In genomic region chr11:60924906-60925684, GRCh38 we compare ENCODE assay signal across 8 cellular contexts. TPM values are rescaled to one million over a fixed set of nuclear protein-coding genes. Genes with fewer than 3 reads are reported as not detected.
A peak's percentile ranks its signal among the peaks of the same experiment; 100 is the strongest.
DNase-seq lines count a peak whose midpoint lies in the region; ATAC-seq and TF ChIP-seq lines count a peak whose summit lies in the region.

No MANE protein-coding gene starts in this region.

- H3K4me3 Mint-ChIP-seq in chondrocyte (ENCODE audit: unreplicated experiment), result peak overlapping the region; percentile 68

- WGBS in HUES64, result 1% methylated on average over 33 of the region's 33 CpGs

- no peaks in the 10 kb centered on the region for H3K9me3 Mint-ChIP-seq in chondrocyte (ENCODE audit: low read depth)

- H3K36me3 ChIP-seq in HUES64 (ENCODE audit: insufficient read depth, low read length) (peaks cover 55% of the 10 kb centered on the region), mucosa of rectum (ENCODE audit: control insufficient read depth in 2 of 2, insufficient read depth in 2 of 2, low read length in 2 of 2) (peaks cover 18 to 24% of the 10 kb centered on the region in 2 donors)

- H3K27me3 Mint-ChIP-seq in chondrocyte (ENCODE audit: low read depth), result no peaks in the 10 kb centered on the region

- H3K9ac ChIP-seq in HUES64 (ENCODE audit: low read depth, low read length), result peak overlapping the region; percentile 82
- peak overlapping the region; percentile 17 to 41 for H3K9ac ChIP-seq in mucosa of rectum (ENCODE audit: low read depth in 1 of 2, low read length in 2 of 2)

- H3K4me1 ChIP-seq in HUES64 (ENCODE audit: insufficient read depth, low read length) (peaks cover 6% of the 10 kb centered on the region), mucosa of rectum (ENCODE audit: control insufficient read depth in 2 of 2, insufficient read depth in 2 of 2, low read length in 2 of 2) (peaks cover 12% of the 10 kb centered on the region in 2 donors)

- peaks cover 16% of the 10 kb centered on the region for H3K36me3 Mint-ChIP-seq in chondrocyte (ENCODE audit: low read depth)

- peaks cover 4% of the 10 kb centered on the region; the same call in 1 of the 2 replicates for H3K27me3 ChIP-seq in HUES64 (ENCODE audit: insufficient read depth, low read length)
- H3K27me3 ChIP-seq in mucosa of rectum (ENCODE audit: control insufficient read depth in 2 of 2, insufficient read depth in 2 of 2, low read length in 2 of 2), result peaks cover 0 to 4% of the 10 kb centered on the region in 2 donors

- peak; percentile 20 for DNase-seq in Daoy (ENCODE audit: low read depth)
- peak; percentile 83 for DNase-seq in chondrocyte (ENCODE audit: low spot score)
- DNase-seq in omental fat pad (ENCODE audit: low spot score), result no peak

- H3K4me3 ChIP-seq in HUES64 (ENCODE audit: low read length) (peak overlapping the region; percentile 86), mucosa of rectum (ENCODE audit: low read length in 2 of 2) (peak overlapping the region; percentile 51 to 61)

- H3K4me1 Mint-ChIP-seq in chondrocyte (ENCODE audit: low read depth), result peaks cover 12% of the 10 kb centered on the region

- TF ChIP-seq CTCF in chondrocyte (IDR thresholded peaks at IDR 0.05) (no peak), omental fat pad (IDR thresholded peaks at IDR 0.05) (no peak)

- H3K27ac Mint-ChIP-seq in chondrocyte (ENCODE audit: unreplicated experiment), result no peak overlapping the region

- H3K27ac ChIP-seq in HUES64 (ENCODE audit: low read depth, low read length), result no peak overlapping the region
- no peak overlapping the region for H3K27ac ChIP-seq in mucosa of rectum (ENCODE audit: low read depth in 2 of 2, low read length in 2 of 2)

- no peak for ATAC-seq in GM21825 (IDR thresholded peaks at IDR 0.05; ENCODE audit: unreplicated experiment)
- ATAC-seq in GM18870 (IDR thresholded peaks at IDR 0.05; ENCODE audit: unreplicated experiment), result no peak
- ATAC-seq in HG03097 (IDR thresholded peaks at IDR 0.05; ENCODE audit: low FRiP score, unreplicated experiment), result no peak
- no peak for ATAC-seq in omental fat pad (ENCODE audit: low FRiP score)

- no peaks in the 10 kb centered on the region for H3K9me3 ChIP-seq in HUES64 (ENCODE audit: insufficient read depth, low read depth, low read length)
- H3K9me3 ChIP-seq in mucosa of rectum (ENCODE audit: control insufficient read depth in 2 of 2, low read length in 2 of 2), result no peaks in the 10 kb centered on the region

RNA-seq across cellular contexts. Expression of gene TMEM132A, which starts 0.8 kb away (rescaled TPM):
- 59.4 and 82.6 TPM in 2 replicates for total RNA-seq in Daoy (2014; rRNA removed; shearing (Covaris generic))
- polyA plus RNA-seq in HUES64 (2013, experiment 1 of 2), result 73.4 TPM
- polyA plus RNA-seq in HUES64 (2013, experiment 2 of 2), result 73.1 TPM
- 41.3 to 72.0 TPM (median 69.8 TPM) in 3 replicates for total RNA-seq in chondrocyte
- 10 to 100 TPM in 1 of 4 donors, 1 to 10 TPM in 3; 2.9 to 11.3 (median 6.7) TPM for total RNA-seq in omental fat pad

RNA-seq across cellular contexts. Expression of gene TMEM109, which starts 11.1 kb away (rescaled TPM):
- total RNA-seq in Daoy (2014; rRNA removed; shearing (Covaris generic)), result 54.5 and 56.6 TPM in 2 replicates
- polyA plus RNA-seq in HUES64 (2013, experiment 1 of 2), result 46.1 TPM
- 48.6 TPM for polyA plus RNA-seq in HUES64 (2013, experiment 2 of 2)
- total RNA-seq in chondrocyte (97.0 to 124 TPM (median 104 TPM) in 3 replicates), omental fat pad (100 to 1,000 TPM in 1 of 4 donors, 10 to 100 TPM in 3; 79.6 to 150 (median 88.7) TPM)

RNA-seq across cellular contexts. Expression of gene PRPF19, which starts 18.7 kb away (rescaled TPM):
- 86.3 and 91.2 TPM in 2 replicates for total RNA-seq in Daoy (2014; rRNA removed; shearing (Covaris generic))
- polyA plus RNA-seq in HUES64 (2013, experiment 1 of 2), result 121 TPM
- polyA plus RNA-seq in HUES64 (2013, experiment 2 of 2), result 102 TPM
- total RNA-seq in chondrocyte (48.4 to 51.3 TPM (median 48.6 TPM) in 3 replicates), omental fat pad (10 to 100 TPM; 50.3 to 93.9 (median 58.0) TPM)

RNA-seq across cellular contexts. Expression of gene SLC15A3, which starts 26.9 kb away (rescaled TPM):
- total RNA-seq in Daoy (2014; rRNA removed; shearing (Covaris generic)), result 3.0 and 3.9 TPM in 2 replicates
- polyA plus RNA-seq in HUES64 (2013, experiment 1 of 2), result 15.9 TPM
- polyA plus RNA-seq in HUES64 (2013, experiment 2 of 2), result 19.1 TPM
- total RNA-seq in chondrocyte (0.54 to 1.6 TPM (median 0.62 TPM) in 3 replicates), omental fat pad (10 to 100 TPM; 17.6 to 56.0 (median 32.3) TPM)

RNA-seq across cellular contexts. Expression of gene CD6, which starts 46.4 kb away (rescaled TPM):
- total RNA-seq in Daoy (2014; rRNA removed; shearing (Covaris generic)), result 0.06 and 0.46 TPM in 2 replicates
- not detected for polyA plus RNA-seq in HUES64 (2013, experiment 1 of 2)
- 0.13 TPM for polyA plus RNA-seq in HUES64 (2013, experiment 2 of 2)
- total RNA-seq in chondrocyte (0.33 TPM in 1 of 3 replicates, not detected in the others), omental fat pad (1 to 10 TPM in 3 of 4 donors, under 1 TPM in 1; 0.79 to 6.5 (median 2.2) TPM)
